ENCODE assay signal across 8 cellular contexts in the genomic region with DNA sequence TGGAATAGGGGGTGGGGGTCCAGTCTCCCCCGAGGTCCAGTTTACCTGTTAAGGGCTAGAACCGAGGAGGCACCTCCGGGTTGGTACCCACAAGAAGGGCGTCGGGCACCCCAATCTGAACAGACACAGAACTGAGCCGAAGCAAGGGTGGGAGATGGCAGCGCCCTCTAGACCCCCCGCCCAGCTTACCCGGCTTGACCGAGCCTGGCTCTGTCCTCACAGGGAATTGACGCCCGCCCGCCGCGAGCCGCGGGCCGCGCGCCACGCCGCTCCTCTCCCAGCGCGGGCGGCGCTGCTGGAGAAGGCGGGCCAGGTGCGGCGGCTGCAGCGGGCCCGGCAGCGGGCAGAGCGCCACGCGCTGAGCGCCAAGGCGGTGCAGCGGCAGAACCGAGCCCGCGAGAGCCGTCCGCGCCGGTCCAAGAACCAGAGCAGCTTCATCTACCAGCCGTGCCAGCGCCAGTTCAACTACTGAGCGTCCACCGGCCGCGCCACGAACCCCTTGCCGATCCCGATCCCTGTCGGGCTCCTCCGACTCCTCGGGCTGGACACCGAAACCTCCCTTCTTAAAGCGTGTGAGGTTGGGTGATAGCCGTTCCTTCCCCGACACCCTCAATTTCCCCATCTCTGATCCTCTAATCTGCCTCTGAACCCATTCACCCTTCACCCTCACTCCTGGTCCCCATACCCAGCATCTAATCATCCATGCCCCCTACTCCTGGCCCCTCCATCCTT. TPM values are rescaled to one million over a fixed set of nuclear protein-coding genes. Genes with fewer than 3 reads are reported as not detected.
A peak's percentile ranks its signal among the peaks of the same experiment; 100 is the strongest.
DNase-seq lines count a peak whose midpoint lies in the region; ATAC-seq, FAIRE-seq and TF ChIP-seq lines count a peak whose summit lies in the region.

No MANE protein-coding gene starts in this region.

- H3K27ac ChIP-seq in BLaER1 treated with 17β-estradiol and CSF1 and Interleukin-3, amounts not matched to agents 10 nM and 100 nM = peak overlapping the region in 10 of 11 experiments; percentile 78 to 89 (median 84); a peak in 19 of 22 replicates
- peak overlapping the region in 9 of 10 donors; percentile 70 to 100 (median 99) for H3K27ac ChIP-seq in heart right ventricle

- peak overlapping the region; percentile 92 to 99 (median 97) for H3K4me2 ChIP-seq in BLaER1 treated with 17β-estradiol and CSF1 and Interleukin-3, amounts not matched to agents 10 nM and 100 nM

- peaks cover 23 to 39% (median 30%) of the 10 kb centered on the region in 11 experiments for H3K36me3 ChIP-seq in BLaER1 treated with 17β-estradiol and CSF1 and Interleukin-3, amounts not matched to agents 10 nM and 100 nM
- H3K36me3 ChIP-seq in heart right ventricle = peaks cover 0 to 48% (median 5%) of the 10 kb centered on the region in 9 donors

- no peaks in the 10 kb centered on the region for H3K27me3 Mint-ChIP-seq in activated naive CD8-positive, alpha-beta T cell

- H3K4me1 Mint-ChIP-seq in activated naive CD8-positive, alpha-beta T cell (ENCODE audit: low read depth) = peaks cover 23% of the 10 kb centered on the region

- H3K4me3 Mint-ChIP-seq in activated naive CD8-positive, alpha-beta T cell = peak overlapping the region; percentile 88

- H3K4me3 ChIP-seq in BLaER1 treated with 17β-estradiol and CSF1 and Interleukin-3, amounts not matched to agents 10 nM and 100 nM = peak overlapping the region; percentile 65 to 81 (median 73)
- peak overlapping the region; percentile 13 to 78 (median 73) for H3K4me3 ChIP-seq in heart right ventricle

- FAIRE-seq in GM18507 (lab: Jason Lieb, UNC) = no peak

- ATAC-seq in HG03025 (IDR thresholded peaks at IDR 0.05; ENCODE audit: low FRiP score, unreplicated experiment) (peak; percentile 33), heart right ventricle (peak; percentile 32 to 69 (median 50))

- peaks cover 50 to 88% (median 62%) of the 10 kb centered on the region in 10 experiments for H3K4me1 ChIP-seq in BLaER1 treated with 17β-estradiol and CSF1 and Interleukin-3, amounts not matched to agents 10 nM and 100 nM
- peaks cover 5 to 88% (median 70%) of the 10 kb centered on the region in 9 donors for H3K4me1 ChIP-seq in heart right ventricle

- no peaks in the 10 kb centered on the region for H3K36me3 Mint-ChIP-seq in activated naive CD8-positive, alpha-beta T cell

- WGBS in heart right ventricle, 2 donors = 6 to 10% methylated on average over 41 to 61 of the region's 61 CpGs

- peak in 6 of 9 donors; percentile 31 to 56 (median 38) for TF ChIP-seq CTCF in heart right ventricle (IDR thresholded peaks at IDR 0.05)

- peaks cover 0 to 10% (median 7%) of the 10 kb centered on the region in 11 experiments; a peak in 9 of 22 replicates for H3K27me3 ChIP-seq in BLaER1 treated with 17β-estradiol and CSF1 and Interleukin-3, amounts not matched to agents 10 nM and 100 nM
- no peaks in the 10 kb centered on the region for H3K27me3 ChIP-seq in heart right ventricle

- H3K27ac Mint-ChIP-seq in activated naive CD8-positive, alpha-beta T cell = peak overlapping the region; percentile 86

- H3K9ac ChIP-seq in BLaER1 treated with 17β-estradiol and CSF1 and Interleukin-3, amounts not matched to agents 10 nM and 100 nM = peak overlapping the region; percentile 79 to 92 (median 85)

- no peaks in the 10 kb centered on the region for H3K9me3 ChIP-seq in BLaER1 treated with 17β-estradiol and CSF1 and Interleukin-3, amounts not matched to agents 10 nM and 100 nM (replicated peaks in 1 of 11)
- H3K9me3 ChIP-seq in heart right ventricle = no peaks in the 10 kb centered on the region

- H3K9me3 Mint-ChIP-seq in activated naive CD8-positive, alpha-beta T cell (ENCODE audit: low read depth) = no peaks in the 10 kb centered on the region

- DNase-seq in GM18507 (ENCODE audit: extremely low spot score, insufficient read length, low read depth) (peak; percentile 47), NCI-H226 (peak; percentile 26), heart right ventricle (peak; percentile 44 to 72), pons (ENCODE audit: low spot score) (peak; percentile 76)
- DNase-seq in effector CD4-positive, alpha-beta T cell = no peak

- peaks cover 20 to 62% (median 24%) of the 10 kb centered on the region in 11 experiments; a peak in 19 of 22 replicates for H4K20me1 ChIP-seq in BLaER1 treated with 17β-estradiol and CSF1 and Interleukin-3, amounts not matched to agents 10 nM and 100 nM

- intact Hi-C loops in heart right ventricle (cut with DNase I) = loop anchor here in 9 of 10 donors (5.0 to 10.0 kb wide), 9 partner anchors 125 to 398 kb away; a partner anchor contains a TSS

RNA-seq across cellular contexts. Expression of a gene that starts 5.9 kb away (rescaled TPM):
- total RNA-seq in heart right ventricle = 100 to 1,000 TPM in 8 of 10 donors, 10 to 100 TPM in 2; 73.4 to 174 (median 136) TPM
- polyA plus RNA-seq in heart right ventricle = 10 to 100 TPM; 31.7 to 48.8 TPM

RNA-seq across cellular contexts. Expression of a gene that starts 33.1 kb away (rescaled TPM):
- total RNA-seq in heart right ventricle = 10 to 100 TPM; 11.0 to 20.4 (median 14.1) TPM
- 10 to 100 TPM; 18.6 to 23.8 TPM for polyA plus RNA-seq in heart right ventricle
